In the genomic region with DNA sequence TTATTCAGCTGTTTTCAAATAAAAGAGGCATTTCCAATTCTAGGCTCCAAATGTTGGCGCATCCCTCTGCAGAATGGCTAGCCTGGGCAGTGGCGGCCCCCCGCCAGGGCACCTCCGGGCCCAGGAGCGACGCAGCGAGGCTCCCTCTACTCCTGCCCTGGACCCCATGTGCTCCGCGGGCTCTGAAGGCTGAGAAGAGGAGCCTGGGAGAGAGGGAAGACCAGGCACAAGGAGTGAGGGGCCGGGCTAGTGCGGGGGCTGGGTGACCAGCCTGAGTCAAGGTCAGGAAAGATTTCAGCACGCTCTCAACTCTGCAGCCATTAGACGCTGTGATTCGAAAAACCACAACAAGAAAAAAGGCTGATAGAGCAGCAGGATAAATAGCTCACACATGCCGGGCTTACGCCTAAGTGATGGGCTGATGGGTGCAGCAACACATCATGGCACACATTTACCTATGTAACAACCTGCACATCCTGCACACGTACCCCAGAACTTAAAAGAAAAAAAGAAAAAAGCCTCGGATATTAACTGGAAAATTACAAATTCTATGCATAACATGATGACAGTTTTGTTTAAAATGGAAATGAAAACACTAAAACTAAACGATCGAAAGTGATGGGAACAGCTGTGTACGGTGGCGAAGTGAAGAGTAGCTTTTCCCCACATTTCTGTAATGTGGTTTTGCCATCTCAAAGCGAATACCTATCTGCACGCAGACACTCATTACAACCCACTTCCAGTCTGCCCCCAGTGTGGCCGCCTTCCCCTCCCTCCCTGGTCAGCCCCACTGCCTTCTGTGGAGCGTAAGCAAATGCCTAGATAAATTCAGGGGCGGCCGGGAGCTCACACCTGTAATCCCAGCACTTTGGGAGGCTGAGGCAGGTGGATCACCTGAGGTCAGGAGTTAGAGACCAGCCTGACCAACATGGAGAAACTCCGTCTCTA, we compare ENCODE assay signal across 2 cellular contexts.
TF ChIP-seq lines count a peak whose summit lies in the region.

No MANE protein-coding gene starts in this region.

TF ChIP-seq in IMR-90, 13 proteins besides CTCF, POLR2A, EP300 and RAD21:
- no peak for TF ChIP-seq FOS (IDR thresholded peaks at IDR 0.05; ENCODE audit: low read depth, low read length)
- TF ChIP-seq NFE2L2 (IDR thresholded peaks at IDR 0.05; ENCODE audit: low read depth, low read length), result no peak
- 0 out of 2 replicates have a peak, but pooled peaks have one; percentile 29 for TF ChIP-seq MAZ (IDR thresholded peaks at IDR 0.05; ENCODE audit: borderline replicate concordance, low read depth, low read length)
- no peak for TF ChIP-seq MAFK (IDR thresholded peaks at IDR 0.05; ENCODE audit: low read depth, low read length)
- no peak for TF ChIP-seq MXI1 (IDR thresholded peaks at IDR 0.05; ENCODE audit: borderline replicate concordance, low read depth, low read length)
- TF ChIP-seq, protein P1, sequence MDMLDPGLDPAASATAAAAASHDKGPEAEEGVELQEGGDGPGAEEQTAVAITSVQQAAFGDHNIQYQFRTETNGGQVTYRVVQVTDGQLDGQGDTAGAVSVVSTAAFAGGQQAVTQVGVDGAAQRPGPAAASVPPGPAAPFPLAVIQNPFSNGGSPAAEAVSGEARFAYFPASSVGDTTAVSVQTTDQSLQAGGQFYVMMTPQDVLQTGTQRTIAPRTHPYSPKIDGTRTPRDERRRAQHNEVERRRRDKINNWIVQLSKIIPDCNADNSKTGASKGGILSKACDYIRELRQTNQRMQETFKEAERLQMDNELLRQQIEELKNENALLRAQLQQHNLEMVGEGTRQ (IDR thresholded peaks at IDR 0.05; ENCODE audit: low read depth, low read length), result no peak
- no peak for TF ChIP-seq SMC3 (IDR thresholded peaks at IDR 0.05; ENCODE audit: low read depth, low read length)
- no peak for TF ChIP-seq RFX5 (IDR thresholded peaks at IDR 0.05; ENCODE audit: low read depth, low read length)
- no peak for TF ChIP-seq CHD1 (IDR thresholded peaks at IDR 0.05; ENCODE audit: low read depth, low read length)
- TF ChIP-seq ELK1 (IDR thresholded peaks at IDR 0.05; ENCODE audit: borderline replicate concordance, low read depth, low read length), result no peak
- peak; percentile 41; the same call in 1 of the 2 replicates for TF ChIP-seq BHLHE40 (IDR thresholded peaks at IDR 0.05; ENCODE audit: low read depth, low read length)

TF ChIP-seq in liver, 16 proteins besides CTCF, POLR2A, EP300 and RAD21:
- TF ChIP-seq ZBTB33 (IDR thresholded peaks at IDR 0.05), result no peak
- no peak for TF ChIP-seq NR2F2 (IDR thresholded peaks at IDR 0.05)
- no peak for TF ChIP-seq EGR1 (IDR thresholded peaks at IDR 0.05; ENCODE audit: low read depth in 2 of 2)
- TF ChIP-seq GABPA (IDR thresholded peaks at IDR 0.05 in 1 of 2, conservative IDR thresholded peaks at IDR 0.05 in 1 of 2), result no peak
- TF ChIP-seq JUND (IDR thresholded peaks at IDR 0.05), result no peak
- TF ChIP-seq YY1 (IDR thresholded peaks at IDR 0.05), result no peak
- TF ChIP-seq HNF4G (IDR thresholded peaks at IDR 0.05), result no peak
- TF ChIP-seq HNF4A (conservative IDR thresholded peaks at IDR 0.05), result no peak
- TF ChIP-seq, protein P2, sequence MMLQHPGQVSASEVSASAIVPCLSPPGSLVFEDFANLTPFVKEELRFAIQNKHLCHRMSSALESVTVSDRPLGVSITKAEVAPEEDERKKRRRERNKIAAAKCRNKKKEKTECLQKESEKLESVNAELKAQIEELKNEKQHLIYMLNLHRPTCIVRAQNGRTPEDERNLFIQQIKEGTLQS (IDR thresholded peaks at IDR 0.05), result no peak
- no peak for TF ChIP-seq TAF1 (conservative IDR thresholded peaks at IDR 0.05)
- TF ChIP-seq, protein P3, sequence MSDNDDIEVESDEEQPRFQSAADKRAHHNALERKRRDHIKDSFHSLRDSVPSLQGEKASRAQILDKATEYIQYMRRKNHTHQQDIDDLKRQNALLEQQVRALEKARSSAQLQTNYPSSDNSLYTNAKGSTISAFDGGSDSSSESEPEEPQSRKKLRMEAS (IDR thresholded peaks at IDR 0.05), result no peak
- TF ChIP-seq, protein P4, sequence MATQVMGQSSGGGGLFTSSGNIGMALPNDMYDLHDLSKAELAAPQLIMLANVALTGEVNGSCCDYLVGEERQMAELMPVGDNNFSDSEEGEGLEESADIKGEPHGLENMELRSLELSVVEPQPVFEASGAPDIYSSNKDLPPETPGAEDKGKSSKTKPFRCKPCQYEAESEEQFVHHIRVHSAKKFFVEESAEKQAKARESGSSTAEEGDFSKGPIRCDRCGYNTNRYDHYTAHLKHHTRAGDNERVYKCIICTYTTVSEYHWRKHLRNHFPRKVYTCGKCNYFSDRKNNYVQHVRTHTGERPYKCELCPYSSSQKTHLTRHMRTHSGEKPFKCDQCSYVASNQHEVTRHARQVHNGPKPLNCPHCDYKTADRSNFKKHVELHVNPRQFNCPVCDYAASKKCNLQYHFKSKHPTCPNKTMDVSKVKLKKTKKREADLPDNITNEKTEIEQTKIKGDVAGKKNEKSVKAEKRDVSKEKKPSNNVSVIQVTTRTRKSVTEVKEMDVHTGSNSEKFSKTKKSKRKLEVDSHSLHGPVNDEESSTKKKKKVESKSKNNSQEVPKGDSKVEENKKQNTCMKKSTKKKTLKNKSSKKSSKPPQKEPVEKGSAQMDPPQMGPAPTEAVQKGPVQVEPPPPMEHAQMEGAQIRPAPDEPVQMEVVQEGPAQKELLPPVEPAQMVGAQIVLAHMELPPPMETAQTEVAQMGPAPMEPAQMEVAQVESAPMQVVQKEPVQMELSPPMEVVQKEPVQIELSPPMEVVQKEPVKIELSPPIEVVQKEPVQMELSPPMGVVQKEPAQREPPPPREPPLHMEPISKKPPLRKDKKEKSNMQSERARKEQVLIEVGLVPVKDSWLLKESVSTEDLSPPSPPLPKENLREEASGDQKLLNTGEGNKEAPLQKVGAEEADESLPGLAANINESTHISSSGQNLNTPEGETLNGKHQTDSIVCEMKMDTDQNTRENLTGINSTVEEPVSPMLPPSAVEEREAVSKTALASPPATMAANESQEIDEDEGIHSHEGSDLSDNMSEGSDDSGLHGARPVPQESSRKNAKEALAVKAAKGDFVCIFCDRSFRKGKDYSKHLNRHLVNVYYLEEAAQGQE (IDR thresholded peaks at IDR 0.05), result no peak
- no peak for TF ChIP-seq RXRA (IDR thresholded peaks at IDR 0.05)
- no peak for TF ChIP-seq SP1 (IDR thresholded peaks at IDR 0.05)
TF ChIP-seq in liver: peak in this region for 0.
